In the genomic region with DNA sequence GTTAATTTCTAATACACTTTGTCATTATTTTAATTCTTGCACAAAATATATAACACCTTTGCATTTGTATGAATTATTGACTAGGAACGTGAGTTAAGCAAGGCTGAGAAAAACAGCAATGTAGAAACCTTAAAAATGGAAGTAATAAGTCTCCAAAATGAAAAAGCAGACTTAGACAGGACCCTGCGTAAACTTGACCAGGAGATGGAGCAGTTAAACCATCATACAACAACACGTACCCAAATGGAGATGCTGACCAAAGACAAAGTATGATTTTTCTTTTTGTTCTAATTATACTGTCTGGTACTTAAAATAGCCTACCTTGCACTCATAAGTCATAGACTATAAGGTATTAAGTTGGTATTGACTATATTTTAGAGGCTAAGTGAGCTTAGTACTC, we compare ENCODE assay signal across 1 cellular context.
A peak's percentile ranks its signal among the peaks of the same experiment; 100 is the strongest.
TF ChIP-seq lines count a peak whose summit lies in the region.

No MANE protein-coding gene starts in this region.

TF ChIP-seq in GM12878, 131 proteins besides CTCF, POLR2A, EP300 and RAD21:
- TF ChIP-seq MEF2A (IDR thresholded peaks at IDR 0.05; ENCODE audit: insufficient read depth, low read depth, low read length): 0 out of 2 replicates have a peak, but pooled peaks have one; percentile 14
- peak; percentile 54; the same call in 1 of the 2 replicates for TF ChIP-seq SMC3 (IDR thresholded peaks at IDR 0.05; ENCODE audit: borderline replicate concordance, low read length)
- no peak for TF ChIP-seq SUPT20H (IDR thresholded peaks at IDR 0.05; ENCODE audit: borderline replicate concordance, control insufficient read depth, low read depth, low read length)
